16 cellular contexts compared by ENCODE assay signal in the genomic region with DNA sequence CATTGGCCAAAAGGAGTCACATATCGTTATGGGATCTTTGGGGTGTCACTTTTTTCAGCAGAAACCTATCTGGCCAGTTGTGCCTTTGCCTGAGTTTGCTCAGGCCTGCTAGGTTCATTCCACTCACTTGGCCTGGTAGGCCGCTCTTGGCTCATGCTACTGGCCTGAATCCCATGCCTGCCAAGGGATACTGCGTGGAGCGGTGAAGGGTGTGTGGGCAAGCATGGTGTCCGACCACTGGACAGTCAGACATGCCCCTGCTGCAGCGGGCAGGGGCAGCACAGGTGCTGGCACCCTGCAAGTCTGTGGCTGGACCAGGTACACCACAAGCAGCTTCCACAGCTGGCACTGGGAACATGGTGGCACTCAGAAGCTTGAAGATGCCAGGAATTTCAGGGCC.
"Had no signal": no experiment of that assay in that cellular context is flagged by ENCODE, and none has a peak within 500 bp of the region (broad histone marks: within the 10 kb centered on the region; RNA-seq: fewer than 3 reads in every experiment).

No MANE protein-coding gene starts in this region.

- H3K36me3 ChIP-seq: gastrocnemius medialis, lower lobe of right lung, neural progenitor cell, pancreas, spleen, suprapubic skin, thyroid gland, uterus had no signal

- H3K27ac ChIP-seq: lower lobe of right lung, neural progenitor cell, pancreas, spleen, suprapubic skin, thyroid gland, uterus had no signal

- DNase-seq: effector memory CD4-positive, alpha-beta T cell; lower lobe of right lung; occipital lobe; pancreas; spleen; stimulated activated CD4-positive, alpha-beta T cell treated with anti-CD3 and anti-CD28 coated beads, Interleukin-15, amount 100 ng/mL, for 24 hours; stimulated activated CD4-positive, alpha-beta T cell treated with anti-CD3 and anti-CD28 coated beads, Interleukin-1b, Interleukin-23, amount 100 ng/mL, for 48 hours; stimulated activated CD4-positive, alpha-beta T cell treated with anti-CD3 and anti-CD28 coated beads, Interleukin-4, amount 100 ng/mL, for 4 hours; stimulated activated naive CD4-positive, alpha-beta T cell; thyroid gland; uterus had no signal

- H3K4me3 ChIP-seq: gastrocnemius medialis, lower lobe of right lung, neural progenitor cell, pancreas, spleen, suprapubic skin, thyroid gland, uterus had no signal

- H3K4me1 ChIP-seq: lower lobe of right lung, neural progenitor cell, spleen, thyroid gland, uterus had no signal

- ATAC-seq: esophagus mucosa; gastrocnemius medialis; lower lobe of right lung; natural killer cell treated with Interleukin-12 subunit alpha and Interleukin-12 subunit beta and Interleukin-15 and Interleukin-18, amount 100 ng/mL, for 72 hours; pancreas had no signal

- H3K27me3 ChIP-seq: gastrocnemius medialis, neural progenitor cell, pancreas, spleen, suprapubic skin, thyroid gland, uterus had no signal

- H3K9me3 ChIP-seq: gastrocnemius medialis, lower lobe of right lung, pancreas, spleen, suprapubic skin, thyroid gland, uterus had no signal
